In the genomic region with DNA sequence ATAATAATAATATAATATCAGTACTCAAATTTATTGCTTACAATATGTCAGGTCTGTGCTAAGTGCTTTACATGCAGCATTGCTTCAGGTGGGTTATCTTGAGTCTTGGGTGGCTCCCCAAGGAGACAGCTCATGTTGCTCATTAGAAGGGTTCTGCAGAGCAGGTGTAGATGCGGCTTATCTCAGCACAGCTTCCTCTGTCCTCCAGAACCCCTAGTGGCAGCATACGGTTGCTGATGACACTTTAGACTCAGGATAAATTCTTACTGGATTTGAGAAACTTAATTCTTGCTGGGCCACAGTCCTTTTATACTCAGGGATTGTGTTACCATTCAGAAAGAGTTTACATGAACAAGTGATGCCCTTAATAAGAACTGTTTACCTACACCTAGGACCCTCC, we compare ENCODE assay signal across 10 cellular contexts. TPM values are rescaled to one million over a fixed set of nuclear protein-coding genes. Genes with fewer than 3 reads are reported as not detected.
DNase-seq lines count a peak whose midpoint lies in the region; ATAC-seq and TF ChIP-seq lines count a peak whose summit lies in the region.
"Had no signal": no experiment of that assay in that cellular context is flagged by ENCODE, and none has a peak within 500 bp of the region (broad histone marks: within the 10 kb centered on the region; RNA-seq: fewer than 3 reads in every experiment).

No MANE protein-coding gene starts in this region.

- H3K27me3 Mint-ChIP-seq in progenitor cell of endocrine pancreas = no peaks in the 10 kb centered on the region

- no peaks in the 10 kb centered on the region for H3K9me2 ChIP-seq in MM.1S (replicated peaks; ENCODE audit: insufficient read depth, low read length)

- H3K36me3 Mint-ChIP-seq in progenitor cell of endocrine pancreas (ENCODE audit: insufficient read depth) = peaks cover 8% of the 10 kb centered on the region

- no peaks in the 10 kb centered on the region for H3K9me3 ChIP-seq in MM.1S (replicated peaks; ENCODE audit: insufficient read depth, low read length)
- H3K9me3 ChIP-seq in left lung = no peaks in the 10 kb centered on the region
- H3K9me3 ChIP-seq: thyroid gland had no signal

- H2AFZ ChIP-seq in MM.1S (ENCODE audit: low read length) = no peak overlapping the region

- H3K27me3 ChIP-seq in MM.1S (replicated peaks; ENCODE audit: insufficient read depth, low read length) = no peaks in the 10 kb centered on the region
- H3K27me3 ChIP-seq in left lung = no peaks in the 10 kb centered on the region
- H3K27me3 ChIP-seq: thyroid gland had no signal

- intact Hi-C loops in left lung (cut with DNase I) = no loop called here

- H3K4me3 ChIP-seq in NB4 (ENCODE audit: low read depth, low read length) = no peak overlapping the region
- no peak overlapping the region for H3K4me3 ChIP-seq in MM.1S (ENCODE audit: low read length)
- no peak overlapping the region for H3K4me3 ChIP-seq in left lung
- H3K4me3 ChIP-seq: thyroid gland had no signal

- H3K27ac Mint-ChIP-seq in progenitor cell of endocrine pancreas = no peak overlapping the region

- H3K36me3 ChIP-seq in MM.1S (replicated peaks; ENCODE audit: insufficient read depth, low read length) (no peaks in the 10 kb centered on the region), left lung (peaks cover 0 to 22% of the 10 kb centered on the region in 2 donors)

- no peak overlapping the region for H3K4me2 ChIP-seq in MM.1S (ENCODE audit: low read depth, low read length)

- DNase-seq in activated gamma-delta T cell treated with Interleukin-2 at 50 U/mL for 16 hours = peak; percentile 14
- no peak for DNase-seq in activated gamma-delta T cell (lab: John Stamatoyannopoulos, UW)
- peak; percentile 29 for DNase-seq in NB4 (ENCODE audit: low read depth)
- DNase-seq in cerebellar cortex (ENCODE audit: low spot score) = peak; percentile 8
- no peak for DNase-seq in progenitor cell of endocrine pancreas (ENCODE audit: low spot score, unreplicated experiment)
- DNase-seq in dedifferentiated amniotic fluid mesenchymal stem cell (ENCODE audit: extremely low spot score) = no peak
- DNase-seq in MM.1S = no peak
- no peak for DNase-seq in left lung
- DNase-seq: activated CD4-positive, CD25-positive, alpha-beta regulatory T cell; thyroid gland had no signal

- peak; percentile 30 for TF ChIP-seq CTCF in NB4 (IDR thresholded peaks at IDR 0.05; ENCODE audit: low read depth, low read length)
- peak; percentile 38 for TF ChIP-seq CTCF in progenitor cell of endocrine pancreas (IDR thresholded peaks at IDR 0.05; ENCODE audit: unreplicated experiment)
- TF ChIP-seq CTCF in MM.1S (IDR thresholded peaks at IDR 0.05; ENCODE audit: low read length) = no peak
- no peak for TF ChIP-seq CTCF in left lung (IDR thresholded peaks at IDR 0.05)

- peaks cover 48% of the 10 kb centered on the region for H3K79me2 ChIP-seq in MM.1S (ENCODE audit: low read length)

- H3K4me1 Mint-ChIP-seq in progenitor cell of endocrine pancreas (ENCODE audit: low read depth) = peaks cover 2% of the 10 kb centered on the region

- H3K4me1 ChIP-seq in MM.1S (ENCODE audit: low read length) (peaks cover 4% of the 10 kb centered on the region; the same call in 1 of the 2 replicates), left lung (peaks cover 0 to 18% of the 10 kb centered on the region in 2 donors)

- ATAC-seq in left lung = no peak

- peaks cover 6% of the 10 kb centered on the region for H3K9me3 Mint-ChIP-seq in progenitor cell of endocrine pancreas (ENCODE audit: low read depth)

- no peak overlapping the region for H3K4me3 Mint-ChIP-seq in progenitor cell of endocrine pancreas (ENCODE audit: low read depth)

- H3F3A ChIP-seq in MM.1S (ENCODE audit: insufficient read depth, low read length) = no peaks in the 10 kb centered on the region

- H3K9ac ChIP-seq in MM.1S (ENCODE audit: low read length) = no peak overlapping the region

- no peak overlapping the region for H3K27ac ChIP-seq in MM.1S (ENCODE audit: low read length)
- no peak overlapping the region for H3K27ac ChIP-seq in left lung
- H3K27ac ChIP-seq: thyroid gland had no signal

- TF ChIP-seq POLR2A in NB4 (IDR thresholded peaks at IDR 0.05; ENCODE audit: extremely low read depth, insufficient read length) = no peak

- H4K20me1 ChIP-seq in MM.1S (ENCODE audit: insufficient read depth, low read length) = no peaks in the 10 kb centered on the region; the same call in 1 of the 2 replicates

RNA-seq across cellular contexts. Expression of a gene that starts 8.9 kb away (rescaled TPM):
- 29.6 and 31.6 TPM in 2 replicates for total RNA-seq in progenitor cell of endocrine pancreas
- total RNA-seq in left lung = 10 to 100 TPM; 20.6 to 25.4 TPM

RNA-seq across cellular contexts. Expression of a gene that starts 55.5 kb away (rescaled TPM):
- 5.7 and 6.8 TPM in 2 replicates for total RNA-seq in progenitor cell of endocrine pancreas
- total RNA-seq in left lung = 10 to 100 TPM; 20.9 to 25.1 TPM

Comparison
In these comparisons a context has a peak if more than half of its experiments do, and no peak if none do; other contexts are left out.
1. DNase-seq: peak in activated gamma-delta T cell treated with Interleukin-2 at 50 U/mL for 16 hours (single experiment), NB4 (single experiment) and cerebellar cortex (single experiment); none in activated gamma-delta T cell (single experiment), progenitor cell of endocrine pancreas (single experiment), dedifferentiated amniotic fluid mesenchymal stem cell (single experiment), MM.1S (single experiment) and left lung (0 of 2).
2. CTCF ChIP-seq: peak in NB4 (single experiment) and progenitor cell of endocrine pancreas (single experiment); none in MM.1S (single experiment) and left lung (0 of 2).